In the genomic region with DNA sequence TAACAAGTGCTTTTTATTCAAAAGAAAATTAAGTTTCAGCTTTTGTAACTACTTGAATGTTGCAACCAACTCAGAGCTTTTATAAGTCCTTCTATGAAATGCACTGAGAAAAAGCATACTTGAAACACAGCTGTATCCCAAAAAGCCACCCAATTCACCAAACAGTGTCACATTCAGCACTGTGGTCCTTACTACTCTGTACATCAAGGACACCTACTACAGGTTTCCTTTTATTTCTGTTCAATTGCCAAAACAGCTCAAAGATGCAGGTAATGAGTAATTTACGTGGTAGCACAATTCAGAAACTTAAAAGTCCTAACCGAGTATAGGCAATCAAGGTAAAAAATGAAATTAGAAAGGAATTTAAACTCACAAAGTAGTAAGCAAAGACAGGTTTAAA, we compare ENCODE assay signal across 9 cellular contexts. TPM values are rescaled to one million over a fixed set of nuclear protein-coding genes. Genes with fewer than 3 reads are reported as not detected.
A peak's percentile ranks its signal among the peaks of the same experiment; 100 is the strongest.
DNase-seq lines count a peak whose midpoint lies in the region; ATAC-seq and TF ChIP-seq lines count a peak whose summit lies in the region.
"Had no signal": no experiment of that assay in that cellular context is flagged by ENCODE, and none has a peak within 500 bp of the region (broad histone marks: within the 10 kb centered on the region; RNA-seq: fewer than 3 reads in every experiment).

No MANE protein-coding gene starts in this region.

- no peak for DNase-seq in fibroblast of the aortic adventitia (ENCODE audit: low read depth)
- DNase-seq in sigmoid colon: no peak
- DNase-seq in RKO (ENCODE audit: low spot score): no peak
- DNase-seq in NCI-H1694 (lab: John Stamatoyannopoulos, UW): no peak
- DNase-seq: NCI-H446 had no signal

- ATAC-seq in HG03571 (IDR thresholded peaks at IDR 0.05; ENCODE audit: unreplicated experiment): no peak
- ATAC-seq in HG02610 (IDR thresholded peaks at IDR 0.05; ENCODE audit: unreplicated experiment): no peak

- no peak for TF ChIP-seq CTCF in SU-DHL-6 (IDR thresholded peaks at IDR 0.05; ENCODE audit: insufficient read depth, low read length, poor library complexity, severe bottlenecking)
- TF ChIP-seq CTCF in fibroblast of the aortic adventitia (IDR thresholded peaks at IDR 0.05; ENCODE audit: insufficient read depth, low read length): no peak
- no peak for TF ChIP-seq CTCF in sigmoid colon (IDR thresholded peaks at IDR 0.05)

- 35 to 68% methylated on average over 2 of the region's 2 CpGs for WGBS in sigmoid colon, 2 donors

- H3K27me3 ChIP-seq in SU-DHL-6 (ENCODE audit: low read length) (no peaks in the 10 kb centered on the region), sigmoid colon (no peaks in the 10 kb centered on the region)

- H3K9me2 ChIP-seq in SU-DHL-6 (replicated peaks; ENCODE audit: insufficient read depth, low read length): no peaks in the 10 kb centered on the region

- TF ChIP-seq POLR2A in sigmoid colon (IDR thresholded peaks at IDR 0.05): no peak

- TF ChIP-seq EP300 in sigmoid colon (IDR thresholded peaks at IDR 0.05): no peak

- H2AFZ ChIP-seq in SU-DHL-6 (ENCODE audit: low read depth, low read length, severe bottlenecking): no peak overlapping the region

- H3K4me1 ChIP-seq in sigmoid colon: peaks cover 0 to 50% (median 27%) of the 10 kb centered on the region in 4 donors

- H3K79me2 ChIP-seq in SU-DHL-6 (ENCODE audit: insufficient read depth, low read length): peaks cover 66% of the 10 kb centered on the region

- H3K9me3 ChIP-seq in SU-DHL-6 (ENCODE audit: insufficient read depth, low read length) (no peaks in the 10 kb centered on the region), sigmoid colon (no peaks in the 10 kb centered on the region)

- intact Hi-C loops in sigmoid colon (cut with DNase I): loop anchor here (10.0 kb wide), 1 partner anchor 149 kb away; no protein-coding TSS in a partner anchor

- peak overlapping the region; percentile 92 for H3K9ac ChIP-seq in SU-DHL-6 (ENCODE audit: low read length)

- H3F3A ChIP-seq in SU-DHL-6 (ENCODE audit: insufficient read depth): peaks cover 31% of the 10 kb centered on the region

- peaks cover 26% of the 10 kb centered on the region for H4K20me1 ChIP-seq in SU-DHL-6 (ENCODE audit: low read depth, low read length)

- H3K27ac ChIP-seq in SU-DHL-6 (ENCODE audit: low read depth, low read length): peak overlapping the region; percentile 39; the same call in 1 of the 2 replicates
- H3K27ac ChIP-seq in sigmoid colon: peak overlapping the region; percentile 90 to 95 (median 94)

- peak overlapping the region; percentile 81 for H3K4me2 ChIP-seq in SU-DHL-6 (ENCODE audit: low read depth, low read length, poor library complexity, severe bottlenecking)

- H3K4me3 ChIP-seq in GM08714 (ENCODE audit: low read length): peak overlapping the region; percentile 95; the same call in 1 of the 2 replicates
- peak overlapping the region; percentile 92 for H3K4me3 ChIP-seq in SU-DHL-6 (ENCODE audit: insufficient read depth, low read length, poor library complexity, severe bottlenecking)
- peak overlapping the region; percentile 95 for H3K4me3 ChIP-seq in fibroblast of the aortic adventitia (ENCODE audit: low read depth, low read length)
- H3K4me3 ChIP-seq in sigmoid colon: peak overlapping the region in 3 of 4 donors; percentile 65 to 83 (median 79)

- 0 out of 2 replicates have a peak, but pooled peaks cover 3% of the 10 kb centered on the region for H3K36me3 ChIP-seq in SU-DHL-6 (ENCODE audit: low read length)
- H3K36me3 ChIP-seq in sigmoid colon: peaks cover 0 to 10% (median 0%) of the 10 kb centered on the region in 4 donors

RNA-seq across cellular contexts. Expression of a gene that starts 2.5 kb away (rescaled TPM):
- total RNA-seq in fibroblast of the aortic adventitia (ENCODE audit: low replicate concordance): 58.6 and 80.6 TPM in 2 replicates
- 10 to 100 TPM; 33.3 to 65.9 (median 36.5) TPM for total RNA-seq in sigmoid colon
- 10 to 100 TPM; 13.4 to 33.5 (median 16.8) TPM for polyA plus RNA-seq in sigmoid colon
